Comparison of ENCODE assay signal across 13 cellular contexts in genomic region chr1:23282967-23283366, GRCh38.
DNase-seq lines count a peak whose midpoint lies in the region; ATAC-seq and TF ChIP-seq lines count a peak whose summit lies in the region.
"Had no signal": no experiment of that assay in that cellular context is flagged by ENCODE, and none has a peak within 500 bp of the region (broad histone marks: within the 10 kb centered on the region; RNA-seq: fewer than 3 reads in every experiment).

No MANE protein-coding gene starts in this region.

- no peaks in the 10 kb centered on the region for H3K9me3 ChIP-seq in gastroesophageal sphincter
- no peaks in the 10 kb centered on the region for H3K9me3 ChIP-seq in upper lobe of right lung

- TF ChIP-seq EP300 in gastroesophageal sphincter (IDR thresholded peaks at IDR 0.05), result no peak

- H3K27ac ChIP-seq in VCaP (peak overlapping the region; percentile 44), gastroesophageal sphincter (no peak overlapping the region), upper lobe of right lung (no peak overlapping the region)

- DNase-seq in HFF-Myc (ENCODE audit: extremely low read depth, low read depth), result peak; percentile 51
- DNase-seq in upper lobe of right lung, result no peak
- DNase-seq: GOT3, midbrain, NCI-H446, T-helper 2 cell had no signal

- H3K27me3 ChIP-seq in gastroesophageal sphincter (no peaks in the 10 kb centered on the region), upper lobe of right lung (no peaks in the 10 kb centered on the region)

- ATAC-seq in gastroesophageal sphincter, result peak; percentile 58
- ATAC-seq in upper lobe of right lung, result peak; percentile 70
- no peak for ATAC-seq in HG03457 (IDR thresholded peaks at IDR 0.05; ENCODE audit: unreplicated experiment)
- no peak for ATAC-seq in GM19452 (IDR thresholded peaks at IDR 0.05; ENCODE audit: unreplicated experiment)
- ATAC-seq in GM19035 (IDR thresholded peaks at IDR 0.05; ENCODE audit: unreplicated experiment), result no peak
- ATAC-seq in GM19395 (IDR thresholded peaks at IDR 0.05; ENCODE audit: unreplicated experiment), result no peak
- ATAC-seq: GM12878 had no signal

- intact Hi-C loops in upper lobe of right lung (cut with DNase I), result no loop called here

- WGBS in gastroesophageal sphincter (ENCODE audit: low coverage in 1 of 2), 2 donors, result 44 to 51% methylated on average over 5 of the region's 5 CpGs

- TF ChIP-seq CTCF in HFF-Myc (IDR thresholded peaks at IDR 0.05; ENCODE audit: low read depth, low read length, missing control alignments), result no peak
- TF ChIP-seq CTCF in VCaP (conservative IDR thresholded peaks at IDR 0.05), result no peak
- TF ChIP-seq CTCF in gastroesophageal sphincter (IDR thresholded peaks at IDR 0.05), result no peak
- TF ChIP-seq CTCF in upper lobe of right lung (IDR thresholded peaks at IDR 0.05), result no peak

- H3K4me1 ChIP-seq in gastroesophageal sphincter (peaks cover 0 to 4% (median 0%) of the 10 kb centered on the region in 3 donors), upper lobe of right lung (peaks cover 13% of the 10 kb centered on the region)

- H3K36me3 ChIP-seq in gastroesophageal sphincter, result peaks cover 0 to 65% of the 10 kb centered on the region in 2 donors
- H3K36me3 ChIP-seq in upper lobe of right lung, result peaks cover 33% of the 10 kb centered on the region

- no peak overlapping the region for H3K4me3 ChIP-seq in HFF-Myc (replicated peaks; ENCODE audit: low read depth, low read length)
- H3K4me3 ChIP-seq in gastroesophageal sphincter, result no peak overlapping the region
- no peak overlapping the region for H3K4me3 ChIP-seq in upper lobe of right lung
- H3K4me3 ChIP-seq: GM12878 had no signal

- no peak for TF ChIP-seq POLR2A in gastroesophageal sphincter (IDR thresholded peaks at IDR 0.05)

Comparison
In these comparisons a context has a peak if more than half of its experiments do, and no peak if none do; other contexts are left out.
1. ATAC-seq: peak in gastroesophageal sphincter (single experiment) and upper lobe of right lung (single experiment); none in HG03457 (single experiment), GM19452 (single experiment), GM19035 (single experiment) and GM19395 (single experiment).